ENCODE assay signal across 8 cellular contexts in genomic region chr1:204941415-204942338, GRCh38.
DNase-seq lines count a peak whose midpoint lies in the region; ATAC-seq, FAIRE-seq and TF ChIP-seq lines count a peak whose summit lies in the region.

No MANE protein-coding gene starts in this region.

- no peaks in the 10 kb centered on the region for H3K27me3 ChIP-seq in HL-60 (ENCODE audit: insufficient read depth, poor library complexity, severe bottlenecking)

- H3K4me3 ChIP-seq in HL-60 (replicated peaks; ENCODE audit: insufficient read depth, low read length): no peak overlapping the region

- peak; percentile 24 for FAIRE-seq in frontal cortex (lab: Jason Lieb, UNC)

- ATAC-seq in omental fat pad (ENCODE audit: low FRiP score): peak; percentile 43
- ATAC-seq in HG03025 (IDR thresholded peaks at IDR 0.05; ENCODE audit: low FRiP score, unreplicated experiment): no peak
- ATAC-seq in HG02981 (IDR thresholded peaks at IDR 0.05; ENCODE audit: unreplicated experiment): no peak

- DNase-seq in COLO829 (ENCODE audit: low spot score) (peak; percentile 79), HL-60 (ENCODE audit: low read depth in 1 of 2, low spot score in 1 of 2) (peak in 1 of 2 experiments; percentile 50), NCI-H748 treated with DMSO at 0.1 percent for 48 hours (lab: John Stamatoyannopoulos, UW) (peak; percentile 26), frontal cortex (ENCODE audit: low spot score in 2 of 2) (peak; percentile 32 to 61), omental fat pad (ENCODE audit: low spot score) (peak; percentile 70)
- DNase-seq in activated T-cell treated with anti-CD3 and anti-CD28 coated beads, Interleukin-2, amount 50 U/mL, for 48 hours: peak; percentile 76 to 78

- H3K27ac ChIP-seq in HL-60 (replicated peaks): no peak overlapping the region

- TF ChIP-seq CTCF in HL-60 (IDR thresholded peaks at IDR 0.05; ENCODE audit: insufficient read depth, low read length): peak; percentile 72
- TF ChIP-seq CTCF in omental fat pad (IDR thresholded peaks at IDR 0.05): peak in 1 of 3 donors; percentile 65
